27 cellular contexts compared by ENCODE assay signal in genomic region chr3:13838421-13838820, GRCh38. TPM values are rescaled to one million over a fixed set of nuclear protein-coding genes. Genes with fewer than 3 reads are reported as not detected.
"Had no signal": no experiment of that assay in that cellular context is flagged by ENCODE, and none has a peak within 500 bp of the region (broad histone marks: within the 10 kb centered on the region; RNA-seq: fewer than 3 reads in every experiment).

No MANE protein-coding gene starts in this region.

- H3K4me2 ChIP-seq: hepatocyte, neural progenitor cell had no signal

- H3K4me3 ChIP-seq: hepatocyte, left ventricle myocardium inferior, lung, neural progenitor cell, ovary, prostate gland, sigmoid colon, tibial nerve, uterus had no signal

- H2AFZ ChIP-seq: hepatocyte, neural progenitor cell had no signal

- H3K4me1 ChIP-seq: left ventricle myocardium inferior, neural progenitor cell, prostate gland, sigmoid colon, tibial nerve, uterus had no signal

- H3K36me3 ChIP-seq: left ventricle myocardium inferior, neural progenitor cell, neutrophil, ovary, prostate gland, sigmoid colon, tibial nerve, uterus had no signal

- H3K9me3 ChIP-seq: left ventricle myocardium inferior, neutrophil, ovary, prostate gland, sigmoid colon, tibial nerve, uterus had no signal

- ATAC-seq: natural killer cell; right cardiac atrium; stimulated activated memory B cell treated with anti-CD40 and anti-IgM and Interleukin-4, amounts not matched to agents 10 μg/mL and 1 μg/mL and 100 μg/mL, for 72 hours had no signal

- H3K9ac ChIP-seq: neural progenitor cell had no signal

- H3K79me2 ChIP-seq: hepatocyte had no signal

- H3K27me3 ChIP-seq: hepatocyte, neural progenitor cell, neutrophil, ovary, uterus had no signal

- H3K27ac ChIP-seq: hepatocyte, left ventricle myocardium inferior, neural progenitor cell, neutrophil, ovary, prostate gland, sigmoid colon, tibial nerve, uterus had no signal

- DNase-seq: islet precursor cell; left ventricle myocardium inferior; mesendoderm; naive B cell; natural killer cell; nephron progenitor cell; occipital lobe; ovary; retina; right cardiac atrium; sigmoid colon; small intestine; stimulated activated CD4-positive, alpha-beta T cell treated with anti-CD3 and anti-CD28 coated beads, Interleukin-1b, Interleukin-23, amount 100 ng/mL, for 48 hours; stimulated activated CD4-positive, alpha-beta T cell treated with anti-CD3 and anti-CD28 coated beads, Interleukin-2, amount 100 ng/mL, for 48 hours; stimulated activated CD4-positive, alpha-beta T cell treated with anti-CD3 and anti-CD28 coated beads, Interleukin-4, amount 100 ng/mL, for 4 hours; stimulated activated CD8-positive, alpha-beta memory T cell treated with anti-CD3 and anti-CD28 coated beads, Interleukin-4, amount 100 ng/mL, for 48 hours; stimulated activated naive CD4-positive, alpha-beta T cell treated with Interleukin-2 at 50 U/mL for 16 hours; stimulated activated naive CD8-positive, alpha-beta T cell treated with anti-CD3 and anti-CD28 coated beads, Interleukin-15, amount 100 ng/mL, for 72 hours; substantia nigra; uterus had no signal

- FAIRE-seq: small intestine had no signal

RNA-seq across cellular contexts. Expression of gene WNT7A, which starts 41.5 kb away (rescaled TPM):
- total RNA-seq: left ventricle myocardium inferior, right cardiac atrium, sigmoid colon had no signal
- polyA plus RNA-seq: ovary, right cardiac atrium had no signal
